20 cellular contexts compared by ENCODE assay signal in the genomic region with DNA sequence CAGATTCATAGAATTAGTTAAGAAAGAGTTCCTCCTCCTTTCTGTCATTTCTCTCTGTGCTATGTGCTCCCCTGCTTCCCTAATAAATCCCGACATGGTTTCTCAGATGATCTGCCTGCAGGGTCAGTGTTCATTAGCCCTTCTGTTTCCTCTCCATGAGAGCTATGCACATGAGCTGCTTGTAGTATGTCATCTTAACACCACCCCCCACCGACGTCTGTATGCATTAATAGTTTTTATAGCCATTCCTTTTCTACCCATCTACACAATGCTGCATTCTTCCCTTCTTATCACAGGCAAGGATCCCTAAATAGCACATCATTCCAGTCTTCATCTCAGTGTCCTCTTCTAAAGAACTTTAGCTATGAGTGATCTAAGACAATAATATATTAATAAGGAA.
"Had no signal": no experiment of that assay in that cellular context is flagged by ENCODE, and none has a peak within 500 bp of the region (broad histone marks: within the 10 kb centered on the region; RNA-seq: fewer than 3 reads in every experiment).

No MANE protein-coding gene starts in this region.

- H3K4me3 ChIP-seq: coronary artery, dorsolateral prefrontal cortex, esophagus muscularis mucosa, gastrocnemius medialis, heart right ventricle, left lung, lower lobe of right lung, mucosa of descending colon had no signal

- DNase-seq: dermis blood vessel endothelial cell; dorsolateral prefrontal cortex; effector CD4-positive, alpha-beta T cell; effector memory CD4-positive, alpha-beta T cell; foreskin keratinocyte; gastrocnemius medialis; glutamatergic neuron; head of caudate nucleus; heart right ventricle; hippocampal formation; left cardiac atrium; left lung; left ventricle myocardium superior; lower lobe of right lung; mesenchymal stem cell; mucosa of descending colon; naive B cell; naive thymus-derived CD8-positive, alpha-beta T cell had no signal

- ATAC-seq: foreskin keratinocyte; gastrocnemius medialis; heart right ventricle; left cardiac atrium; left lung; left ventricle myocardium superior; lower lobe of right lung; mucosa of descending colon; naive thymus-derived CD8-positive, alpha-beta T cell had no signal

- H3K36me3 ChIP-seq: esophagus muscularis mucosa, gastrocnemius medialis, heart right ventricle, left lung, lower lobe of right lung had no signal

- H3K27ac ChIP-seq: coronary artery, dorsolateral prefrontal cortex, esophagus muscularis mucosa, foreskin keratinocyte, gastrocnemius medialis, heart right ventricle, left lung, lower lobe of right lung had no signal

- H3K9me3 ChIP-seq: gastrocnemius medialis, lower lobe of right lung had no signal
